8 cellular contexts compared by ENCODE assay signal in the genomic region with DNA sequence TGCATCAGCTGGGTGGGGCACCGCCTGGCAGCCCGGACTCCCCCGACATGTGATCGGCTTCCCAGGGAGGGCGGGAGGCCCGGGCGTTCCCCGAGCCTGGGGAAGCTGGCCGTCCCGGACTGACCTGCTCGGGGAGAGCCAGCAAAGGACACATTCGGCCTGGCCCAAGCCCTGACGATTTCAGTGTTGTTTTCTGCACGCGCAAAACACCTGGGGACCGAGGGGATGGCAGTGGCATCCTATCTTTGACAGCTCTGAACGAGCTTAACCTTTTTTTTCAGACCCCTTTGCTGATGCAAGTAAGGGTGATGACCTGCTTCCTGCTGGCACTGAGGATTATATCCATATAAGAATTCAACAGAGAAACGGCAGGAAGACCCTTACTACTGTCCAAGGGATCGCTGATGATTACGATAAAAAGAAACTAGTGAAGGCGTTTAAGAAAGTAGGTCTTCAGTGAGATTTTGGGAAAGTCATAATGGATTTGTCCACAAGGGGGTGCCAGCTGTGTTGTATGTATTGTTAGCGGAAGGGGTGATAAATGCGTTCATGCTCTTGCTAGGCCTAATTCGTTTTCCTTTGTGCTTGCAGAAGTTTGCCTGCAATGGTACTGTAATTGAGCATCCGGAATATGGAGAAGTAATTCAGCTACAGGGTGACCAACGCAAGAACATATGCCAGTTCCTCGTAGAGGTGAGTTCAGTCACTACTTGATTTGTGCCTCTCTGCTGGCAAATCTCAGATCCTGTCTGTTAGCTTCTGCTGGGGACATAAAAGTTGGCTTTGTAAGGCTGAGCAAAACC.
DNase-seq lines count a peak whose midpoint lies in the region; ATAC-seq and TF ChIP-seq lines count a peak whose summit lies in the region.

No MANE protein-coding gene starts in this region.

- no peaks in the 10 kb centered on the region for H3K9me2 ChIP-seq in Loucy (replicated peaks; ENCODE audit: low read depth, low read length)

- no peak overlapping the region for H2AFZ ChIP-seq in Loucy (ENCODE audit: low read length)

- intact Hi-C loops in tibial artery (cut with DNase I; ENCODE audit: low total_unique reads): no loop called here

- H3K9me3 ChIP-seq in Loucy (ENCODE audit: insufficient read depth, low read depth, low read length): no peaks in the 10 kb centered on the region
- H3K9me3 ChIP-seq in WERI-Rb-1 (ENCODE audit: severe bottlenecking): peaks cover 16% of the 10 kb centered on the region
- H3K9me3 ChIP-seq in mucosa of stomach (ENCODE audit: control insufficient read depth, low read length): no peaks in the 10 kb centered on the region
- no peaks in the 10 kb centered on the region for H3K9me3 ChIP-seq in tibial artery

- DNase-seq in GM06990 (ENCODE audit: extremely low read depth, insufficient read length) (no peak), WERI-Rb-1 (peak; percentile 74), ecto neural progenitor cell (ENCODE audit: low spot score) (peak; percentile 73), tibial artery (no peak)

- H3K27ac ChIP-seq in WERI-Rb-1: peak overlapping the region; percentile 99
- H3K27ac ChIP-seq in tibial artery: peak overlapping the region; percentile 100

- H3K9ac ChIP-seq in Loucy (ENCODE audit: low read depth, low read length, poor library complexity, severe bottlenecking) (peak overlapping the region; percentile 98), mucosa of stomach (ENCODE audit: low read length) (peak overlapping the region; percentile 100)

- TF ChIP-seq CTCF in GM06990 (IDR thresholded peaks at IDR 0.05; ENCODE audit: insufficient read depth, low read length, poor library complexity, severe bottlenecking) (peak; percentile 53), Loucy (conservative IDR thresholded peaks at IDR 0.05; ENCODE audit: low read length) (peak; percentile 81), WERI-Rb-1 (IDR thresholded peaks at IDR 0.05; ENCODE audit: low read depth, low read length) (peak; percentile 74), tibial artery (IDR thresholded peaks at IDR 0.05) (peak; percentile 37 to 63)

- H3K4me2 ChIP-seq in Loucy (ENCODE audit: low read depth, low read length, poor library complexity, severe bottlenecking): peak overlapping the region; percentile 95

- H4K20me1 ChIP-seq in Loucy (ENCODE audit: insufficient read depth, low read length, poor library complexity, severe bottlenecking): peaks cover 38% of the 10 kb centered on the region

- ATAC-seq in GM21737 (IDR thresholded peaks at IDR 0.05; ENCODE audit: unreplicated experiment): no peak
- ATAC-seq in HG03196 (IDR thresholded peaks at IDR 0.05; ENCODE audit: unreplicated experiment): no peak

- H3K4me3 ChIP-seq in GM06990 (replicated peaks; ENCODE audit: low read depth, low read length): peak overlapping the region; percentile 98
- peak overlapping the region; percentile 93 for H3K4me3 ChIP-seq in Loucy (ENCODE audit: low read length, poor library complexity, severe bottlenecking)
- peak overlapping the region; percentile 92 for H3K4me3 ChIP-seq in WERI-Rb-1 (ENCODE audit: low read depth, low read length)
- H3K4me3 ChIP-seq in mucosa of stomach (ENCODE audit: low read length): peak overlapping the region; percentile 84
- peak overlapping the region; percentile 86 to 100 for H3K4me3 ChIP-seq in tibial artery

- H3K27me3 ChIP-seq in GM06990 (replicated peaks; ENCODE audit: control insufficient read depth, insufficient read depth, low read length): no peaks in the 10 kb centered on the region
- H3K27me3 ChIP-seq in Loucy (ENCODE audit: insufficient read depth, low read length, poor library complexity, severe bottlenecking): peaks cover 7% of the 10 kb centered on the region
- no peaks in the 10 kb centered on the region for H3K27me3 ChIP-seq in WERI-Rb-1 (ENCODE audit: insufficient read depth, low read depth, severe bottlenecking)
- H3K27me3 ChIP-seq in mucosa of stomach (ENCODE audit: control insufficient read depth, insufficient read depth, low read length): no peaks in the 10 kb centered on the region
- H3K27me3 ChIP-seq in tibial artery: no peaks in the 10 kb centered on the region

- H3K36me3 ChIP-seq in GM06990 (ENCODE audit: control insufficient read depth, insufficient read depth, low read length) (peaks cover 35% of the 10 kb centered on the region), Loucy (ENCODE audit: insufficient read depth, low read length) (peaks cover 49% of the 10 kb centered on the region), WERI-Rb-1 (peaks cover 56% of the 10 kb centered on the region), mucosa of stomach (ENCODE audit: control insufficient read depth, insufficient read depth, low read length) (peaks cover 37% of the 10 kb centered on the region), tibial artery (peaks cover 52 to 53% (median 53%) of the 10 kb centered on the region in 3 donors)

- H3K4me1 ChIP-seq in Loucy (ENCODE audit: insufficient read depth, low read length, poor library complexity, severe bottlenecking) (peaks cover 28% of the 10 kb centered on the region), mucosa of stomach (ENCODE audit: control insufficient read depth, insufficient read depth, low read length) (peaks cover 17% of the 10 kb centered on the region), tibial artery (peaks cover 0 to 32% (median 23%) of the 10 kb centered on the region in 4 donors)

- H3K79me2 ChIP-seq in Loucy (ENCODE audit: insufficient read depth, low read length): peaks cover 43% of the 10 kb centered on the region

- peaks cover 3% of the 10 kb centered on the region; the same call in 1 of the 2 replicates for H3F3A ChIP-seq in Loucy (ENCODE audit: low read depth)

Comparison
In these comparisons a context has a peak if more than half of its experiments do, and no peak if none do; other contexts are left out.
1. DNase-seq: peak in WERI-Rb-1 (single experiment) and ecto neural progenitor cell (single experiment); none in GM06990 (single experiment) and tibial artery (0 of 2).
2. Peak in every context shown above with its lines, with median percentiles within 50 percentile points of each other: H3K4me3 ChIP-seq and CTCF ChIP-seq.